ENCODE assay signal across 17 cellular contexts in genomic region chr16:26196806-26197205, GRCh38.
DNase-seq lines count a peak whose midpoint lies in the region; ATAC-seq and TF ChIP-seq lines count a peak whose summit lies in the region.
"Had no signal": no experiment of that assay in that cellular context is flagged by ENCODE, and none has a peak within 500 bp of the region (broad histone marks: within the 10 kb centered on the region; RNA-seq: fewer than 3 reads in every experiment).

No MANE protein-coding gene starts in this region.

- TF ChIP-seq EP300 in esophagus muscularis mucosa (IDR thresholded peaks at IDR 0.05): no peak

- H3K36me3 ChIP-seq in cardiac muscle cell (no peaks in the 10 kb centered on the region), left ventricle myocardium inferior (no peaks in the 10 kb centered on the region), esophagus muscularis mucosa (no peaks in the 10 kb centered on the region)

- no peak for TF ChIP-seq POLR2A in esophagus muscularis mucosa (IDR thresholded peaks at IDR 0.05; ENCODE audit: low read depth)

- WGBS in right cardiac atrium: 39% methylated on average over 2 of the region's 2 CpGs
- WGBS in esophagus muscularis mucosa: 41% methylated on average over 2 of the region's 2 CpGs

- ATAC-seq in right cardiac atrium: no peak
- no peak for ATAC-seq in left cardiac atrium
- ATAC-seq: A549; CD8-positive, alpha-beta T cell had no signal

- no peak for DNase-seq in cardiac muscle cell (ENCODE audit: low read depth in 1 of 2, low spot score in 1 of 2)
- DNase-seq in right cardiac atrium: no peak
- DNase-seq in left ventricle myocardium inferior: no peak
- DNase-seq in left cardiac atrium: no peak
- peak; percentile 62 for DNase-seq in esophagus muscularis mucosa (ENCODE audit: extremely low spot score)
- DNase-seq in amniotic stem cell (lab: John Stamatoyannopoulos, UW): no peak
- no peak for DNase-seq in superior temporal gyrus (ENCODE audit: extremely low spot score)
- DNase-seq: AML-193; Caco-2; Calu3; CD4-positive, alpha-beta T cell; CD8-positive, alpha-beta T cell; DMS79 treated with DMSO at 0.1 percent for 48 hours; GF-D8 had no signal

- H3K9me3 ChIP-seq in cardiac muscle cell (ENCODE audit: low read depth) (no peaks in the 10 kb centered on the region), right cardiac atrium (ENCODE audit: control insufficient read depth, low read length) (no peaks in the 10 kb centered on the region), left ventricle myocardium inferior (replicated peaks) (no peaks in the 10 kb centered on the region), esophagus muscularis mucosa (no peaks in the 10 kb centered on the region)
- H3K9me3 ChIP-seq: A549, Caco-2 had no signal

- intact Hi-C loops in right cardiac atrium (cut with DNase I): no loop called here
- intact Hi-C loops in left ventricle myocardium inferior (cut with micrococcal nuclease): no loop called here
- intact Hi-C loops in left cardiac atrium (cut with DNase I): no loop called here
- intact Hi-C loops in esophagus muscularis mucosa (cut with DNase I): no loop called here

- H3K27ac ChIP-seq in cardiac muscle cell (peak overlapping the region; percentile 17), right cardiac atrium (ENCODE audit: low read length) (no peak overlapping the region), left ventricle myocardium inferior (replicated peaks) (peak overlapping the region; percentile 40), esophagus muscularis mucosa (replicated peaks in 1 of 4) (no peak overlapping the region)
- H3K27ac ChIP-seq: 22Rv1, A549, C4-2B had no signal

- H3K27me3 ChIP-seq in cardiac muscle cell (no peaks in the 10 kb centered on the region), right cardiac atrium (ENCODE audit: control insufficient read depth, insufficient read depth) (no peaks in the 10 kb centered on the region), left ventricle myocardium inferior (ENCODE audit: low read depth) (no peaks in the 10 kb centered on the region), esophagus muscularis mucosa (no peaks in the 10 kb centered on the region)

- peaks cover 6% of the 10 kb centered on the region for H3K4me1 ChIP-seq in cardiac muscle cell (ENCODE audit: low read depth)
- H3K4me1 ChIP-seq in right cardiac atrium (ENCODE audit: control insufficient read depth, insufficient read depth, low read length): no peaks in the 10 kb centered on the region
- H3K4me1 ChIP-seq in left ventricle myocardium inferior: peaks cover 13% of the 10 kb centered on the region
- H3K4me1 ChIP-seq in esophagus muscularis mucosa: no peaks in the 10 kb centered on the region
- H3K4me1 ChIP-seq: A549, Caco-2 had no signal

- H3K4me3 ChIP-seq in cardiac muscle cell: no peak overlapping the region
- no peak overlapping the region for H3K4me3 ChIP-seq in right cardiac atrium (ENCODE audit: low read length)
- no peak overlapping the region for H3K4me3 ChIP-seq in left ventricle myocardium inferior
- H3K4me3 ChIP-seq in esophagus muscularis mucosa: no peak overlapping the region
- H3K4me3 ChIP-seq: A549 had no signal

- TF ChIP-seq CTCF in cardiac muscle cell (IDR thresholded peaks at IDR 0.05; ENCODE audit: low read depth, low read length) (no peak), left ventricle myocardium inferior (IDR thresholded peaks at IDR 0.05; ENCODE audit: borderline replicate concordance) (no peak), esophagus muscularis mucosa (IDR thresholded peaks at IDR 0.05) (no peak)

Comparison
In these comparisons a context has a peak if more than half of its experiments do, and no peak if none do; other contexts are left out.
1. H3K27ac ChIP-seq: peak in cardiac muscle cell (single experiment) and left ventricle myocardium inferior (single experiment); none in right cardiac atrium (single experiment) and esophagus muscularis mucosa (0 of 4).